In genomic region chr3:72336821-72337479, GRCh38 we compare ENCODE assay signal across 8 cellular contexts.
DNase-seq lines count a peak whose midpoint lies in the region; ATAC-seq and TF ChIP-seq lines count a peak whose summit lies in the region.

No MANE protein-coding gene starts in this region.

- peaks cover 3% of the 10 kb centered on the region for H3K27me3 Mint-ChIP-seq in chondrocyte (ENCODE audit: low read depth)

- H3K36me3 ChIP-seq in neural cell (ENCODE audit: insufficient read depth, low read length), result no peaks in the 10 kb centered on the region

- no peaks in the 10 kb centered on the region for H3K9me3 ChIP-seq in neural cell (ENCODE audit: low read length)

- H2AFZ ChIP-seq in neural cell (ENCODE audit: low read depth, low read length), result no peak overlapping the region

- no peak for ATAC-seq in HG03108 (IDR thresholded peaks at IDR 0.05; ENCODE audit: unreplicated experiment)

- no peaks in the 10 kb centered on the region for H3K9me2 ChIP-seq in neural cell (ENCODE audit: insufficient read depth, low read length)

- H3K4me2 ChIP-seq in neural cell (ENCODE audit: low read length), result no peak overlapping the region

- peak overlapping the region; percentile 64 for H3K27ac ChIP-seq in neural cell (ENCODE audit: low read length)

- H3K27me3 ChIP-seq in neural cell (ENCODE audit: insufficient read depth, low read depth, low read length), result no peaks in the 10 kb centered on the region

- no peak overlapping the region for H3K27ac Mint-ChIP-seq in chondrocyte (ENCODE audit: unreplicated experiment)

- no peaks in the 10 kb centered on the region for H3K79me2 ChIP-seq in neural cell (replicated peaks; ENCODE audit: insufficient read depth, low read length)

- no peak for TF ChIP-seq EP300 in neural cell (conservative IDR thresholded peaks at IDR 0.05; ENCODE audit: poor library complexity, severe bottlenecking)

- H3F3A ChIP-seq in neural cell (ENCODE audit: insufficient read depth, low read length, poor library complexity, severe bottlenecking), result no peaks in the 10 kb centered on the region

- peak overlapping the region; percentile 16 for H3K9ac ChIP-seq in neural cell (ENCODE audit: low read length)

- no peak for TF ChIP-seq RAD21 in neural cell (conservative IDR thresholded peaks at IDR 0.05)

- no peaks in the 10 kb centered on the region for H4K20me1 ChIP-seq in neural cell (ENCODE audit: insufficient read depth)

- H3K9me3 Mint-ChIP-seq in chondrocyte (ENCODE audit: low read depth), result no peaks in the 10 kb centered on the region

- no peak overlapping the region for H3K4me3 Mint-ChIP-seq in chondrocyte (ENCODE audit: unreplicated experiment)

- TF ChIP-seq POLR2A in erythroblast (IDR thresholded peaks at IDR 0.05; ENCODE audit: low read length), result no peak

- peaks cover 10% of the 10 kb centered on the region for H3K4me1 Mint-ChIP-seq in chondrocyte (ENCODE audit: low read depth)

- peak; percentile 42 for DNase-seq in COLO668 (lab: John Stamatoyannopoulos, UW; ENCODE audit: unreplicated experiment)
- peak; percentile 73 for DNase-seq in NCI-H2196 (lab: John Stamatoyannopoulos, UW; ENCODE audit: unreplicated experiment)
- peak; percentile 69 to 75 for DNase-seq in erythroblast (lab: John Stamatoyannopoulos, UW)
- no peak for DNase-seq in SIG-M5 treated with dmso at 0.1 percent for 504 hours (lab: John Stamatoyannopoulos, UW; ENCODE audit: unreplicated experiment)
- DNase-seq in chondrocyte (ENCODE audit: low spot score), result no peak
- DNase-seq in NK-92 (lab: John Stamatoyannopoulos, UW; ENCODE audit: unreplicated experiment), result no peak

- no peaks in the 10 kb centered on the region for H3K36me3 Mint-ChIP-seq in chondrocyte (ENCODE audit: low read depth)

- TF ChIP-seq CTCF in neural cell (IDR thresholded peaks at IDR 0.05; ENCODE audit: poor library complexity, severe bottlenecking), result no peak
- no peak for TF ChIP-seq CTCF in chondrocyte (IDR thresholded peaks at IDR 0.05)

- no peak overlapping the region for H3K4me3 ChIP-seq in neural cell (ENCODE audit: low read length)

TF ChIP-seq in neural cell, 6 proteins besides CTCF, POLR2A, EP300 and RAD21:
- TF ChIP-seq TAF1 (IDR thresholded peaks at IDR 0.05; ENCODE audit: low read depth) (no peak), POLR2AphosphoS5 (IDR thresholded peaks at IDR 0.05) (no peak), SMC3 (conservative IDR thresholded peaks at IDR 0.05; ENCODE audit: poor library complexity) (no peak), MXI1 (conservative IDR thresholded peaks at IDR 0.05; ENCODE audit: poor library complexity, severe bottlenecking) (no peak), EZH2 (IDR thresholded peaks at IDR 0.05; ENCODE audit: borderline replicate concordance, insufficient read depth, low read length, poor library complexity, severe bottlenecking) (no peak), REST (IDR thresholded peaks at IDR 0.05; ENCODE audit: borderline replicate concordance) (no peak)

Comparison
In these comparisons a context has a peak if more than half of its experiments do, and no peak if none do; other contexts are left out.
1. DNase-seq: peak in COLO668 (single experiment), NCI-H2196 (single experiment) and erythroblast (2 of 2); none in SIG-M5 treated with dmso at 0.1 percent for 504 hours (single experiment), chondrocyte (single experiment) and NK-92 (single experiment).